10 cellular contexts compared by ENCODE assay signal in genomic region chr9:21213411-21214326, GRCh38. TPM values are rescaled to one million over a fixed set of nuclear protein-coding genes. Genes with fewer than 3 reads are reported as not detected.
A peak's percentile ranks its signal among the peaks of the same experiment; 100 is the strongest.
DNase-seq lines count a peak whose midpoint lies in the region; ATAC-seq, FAIRE-seq and TF ChIP-seq lines count a peak whose summit lies in the region.
"Not testable (repeated sequence)": the region's sequence is repeated elsewhere in the genome, so short reads cannot be mapped to it uniquely, and the experiment has no call there.
"Had no signal": no experiment of that assay in that cellular context is flagged by ENCODE, and none has a peak within 500 bp of the region (broad histone marks: within the 10 kb centered on the region; RNA-seq: fewer than 3 reads in every experiment).

No MANE protein-coding gene starts in this region.

- not testable (repeated sequence) for H3K36me3 ChIP-seq in Panc1 (ENCODE audit: control insufficient read depth, insufficient read depth, low read length); astrocyte (ENCODE audit: insufficient read depth, low read length); spleen

- H3K9ac ChIP-seq in astrocyte (ENCODE audit: low read length) = not testable (repeated sequence)

- peak; percentile 13 for TF ChIP-seq CTCF in HFF-Myc (IDR thresholded peaks at IDR 0.05; ENCODE audit: low read depth, low read length, missing control alignments)
- peak; percentile 12; the same call in 1 of the 2 replicates for TF ChIP-seq CTCF in Panc1 (IDR thresholded peaks at IDR 0.05)
- peak; percentile 38 for TF ChIP-seq CTCF in astrocyte (IDR thresholded peaks at IDR 0.05; ENCODE audit: insufficient read depth, low read depth, low read length)
- TF ChIP-seq CTCF in spleen (IDR thresholded peaks at IDR 0.05 in 8 of 11, conservative IDR thresholded peaks at IDR 0.05 in 3 of 11) = peak in 6 of 11 experiments; percentile 19 to 51 (median 38)

- not testable (repeated sequence) for H3K4me1 ChIP-seq in Panc1 (ENCODE audit: control insufficient read depth, insufficient read depth, low read length); astrocyte (ENCODE audit: insufficient read depth, low read length); spleen

- not testable (repeated sequence) for H3K4me1 Mint-ChIP-seq in astrocyte (ENCODE audit: low read depth, unreplicated experiment)

- BruUV-seq in Panc1 (replicated peaks; lab: Mats Ljungman, UMichigan) = not testable (repeated sequence)

- not testable (repeated sequence) for H3K27ac Mint-ChIP-seq in astrocyte (ENCODE audit: unreplicated experiment)

- H3K36me3 Mint-ChIP-seq in astrocyte (ENCODE audit: low read depth, unreplicated experiment) = not testable (repeated sequence)

- H3K4me2 ChIP-seq in astrocyte (ENCODE audit: low read length) = not testable (repeated sequence)

- not testable (repeated sequence) for H3K27me3 ChIP-seq in Panc1 (ENCODE audit: control insufficient read depth, insufficient read depth, low read length); astrocyte (ENCODE audit: insufficient read depth, low read length); spleen (replicated peaks in 1 of 7)

- not testable (repeated sequence) for H3K79me2 ChIP-seq in astrocyte (ENCODE audit: insufficient read depth, low read length)

- CTCF ChIA-PET in Panc1 (lab: Charles Lee) = not testable (repeated sequence)

- POLR2A ChIA-PET in Panc1 (lab: Charles Lee) = not testable (repeated sequence)

- H3K9me3 ChIP-seq in Panc1 (ENCODE audit: control insufficient read depth, insufficient read depth, low read depth, low read length); astrocyte (ENCODE audit: insufficient read depth, low read depth, low read length); spleen: not testable (repeated sequence)

- in situ Hi-C loops in Panc1 (cut with HindIII; ENCODE audit: low pct_unique_long_range_greater_than_20kb, low sequenced_read_pairs) = not testable (repeated sequence)

- DNase-seq in DMS53 (lab: John Stamatoyannopoulos, UW) = peak; percentile 25
- DNase-seq in HFF-Myc (ENCODE audit: extremely low read depth, low read depth); astrocyte (ENCODE audit: low read depth); spleen: not testable (repeated sequence)
- DNase-seq in Panc1 (ENCODE audit: low read depth, low spot score) = peak; percentile 1
- peak; percentile 13 for DNase-seq in iPS-NIHi11 (ENCODE audit: low spot score)

- not testable (repeated sequence) for H4K20me1 ChIP-seq in astrocyte (ENCODE audit: insufficient read depth, low read length)

- not testable (repeated sequence) for TF ChIP-seq POLR2A in spleen (IDR thresholded peaks at IDR 0.05)

- H2AFZ ChIP-seq in astrocyte (ENCODE audit: low read depth, low read length) = not testable (repeated sequence)

- H3K9me3 Mint-ChIP-seq in astrocyte (ENCODE audit: unreplicated experiment) = not testable (repeated sequence)

- FAIRE-seq in astrocyte (lab: Jason Lieb, UNC) = not testable (repeated sequence)

- not testable (repeated sequence) for H3K27ac ChIP-seq in Panc1 (ENCODE audit: low read length); astrocyte (ENCODE audit: low read depth, low read length); spleen

- H3K4me3 Mint-ChIP-seq in astrocyte (ENCODE audit: unreplicated experiment) = not testable (repeated sequence)

- H3K4me3 ChIP-seq in HFF-Myc (replicated peaks; ENCODE audit: low read depth, low read length); Panc1 (ENCODE audit: low read depth in 2 of 2, low read length in 2 of 2); astrocyte (ENCODE audit: insufficient read depth, low read depth, low read length); spleen: not testable (repeated sequence)

- H3K27me3 Mint-ChIP-seq in astrocyte (ENCODE audit: low read depth, unreplicated experiment) = peaks cover 18% of the 10 kb centered on the region

- intact Hi-C loops in Panc1 (cut with micrococcal nuclease; ENCODE audit: unreplicated experiment); spleen (cut with DNase I; ENCODE audit: low total_unique reads): not testable (repeated sequence)

- 23 to 35% (median 30%) methylated on average over 4 to 5 of the region's 5 CpGs for WGBS in spleen, 5 donors

- ATAC-seq in GM19043 (IDR thresholded peaks at IDR 0.05; ENCODE audit: low read depth, unreplicated experiment) (peak; percentile 70), HG03565 (IDR thresholded peaks at IDR 0.05; ENCODE audit: unreplicated experiment) (peak; percentile 75)
- not testable (repeated sequence) for ATAC-seq in Panc1

RNA-seq across cellular contexts. Expression of gene IFNA16, which starts 3.4 kb away (rescaled TPM):
- total RNA-seq in Panc1 (2021; ENCODE audit: unreplicated experiment) (not detected), astrocyte (not detected in 2 replicates), spleen (not detected)
- not detected for polyA plus RNA-seq in Panc1 (2012; ENCODE audit: insufficient read length)
- polyA plus RNA-seq in spleen = not detected
- total RNA-seq: activated T-helper 2 cell treated with anti-CD3 and anti-CD28 coated beads, Interferon-gamma antibody, Interleukin-2, Interleukin-4, amounts not matched to agents 10 μg/mL and 5 μg/mL and 100 μg/mL, durations not matched to agents 14 hours and 24 hours and 36 hours; upper lobe of left lung had no signal

RNA-seq across cellular contexts. Expression of gene IFNA10, which starts 6.7 kb away (rescaled TPM):
- total RNA-seq in Panc1 (2021; ENCODE audit: unreplicated experiment) (not detected), astrocyte (not detected in 2 replicates), spleen (not detected)
- polyA plus RNA-seq in Panc1 (2012; ENCODE audit: insufficient read length) = not detected
- not detected for polyA plus RNA-seq in spleen
- total RNA-seq: activated T-helper 2 cell treated with anti-CD3 and anti-CD28 coated beads, Interferon-gamma antibody, Interleukin-2, Interleukin-4, amounts not matched to agents 10 μg/mL and 5 μg/mL and 100 μg/mL, durations not matched to agents 14 hours and 24 hours and 36 hours; upper lobe of left lung had no signal

RNA-seq across cellular contexts. Expression of gene IFNA7, which starts 11.7 kb away (rescaled TPM):
- total RNA-seq in Panc1 (2021; ENCODE audit: unreplicated experiment) (not detected), astrocyte (not detected in 2 replicates), spleen (not detected)
- not detected for polyA plus RNA-seq in Panc1 (2012; ENCODE audit: insufficient read length)
- not detected for polyA plus RNA-seq in spleen
- total RNA-seq: activated T-helper 2 cell treated with anti-CD3 and anti-CD28 coated beads, Interferon-gamma antibody, Interleukin-2, Interleukin-4, amounts not matched to agents 10 μg/mL and 5 μg/mL and 100 μg/mL, durations not matched to agents 14 hours and 24 hours and 36 hours; upper lobe of left lung had no signal

RNA-seq across cellular contexts. Expression of gene IFNA17, which starts 14.4 kb away (rescaled TPM):
- total RNA-seq in Panc1 (2021; ENCODE audit: unreplicated experiment) (not detected), astrocyte (not detected in 2 replicates), spleen (not detected)
- not detected for polyA plus RNA-seq in Panc1 (2012; ENCODE audit: insufficient read length)
- polyA plus RNA-seq in spleen = not detected
- total RNA-seq: activated T-helper 2 cell treated with anti-CD3 and anti-CD28 coated beads, Interferon-gamma antibody, Interleukin-2, Interleukin-4, amounts not matched to agents 10 μg/mL and 5 μg/mL and 100 μg/mL, durations not matched to agents 14 hours and 24 hours and 36 hours; upper lobe of left lung had no signal

RNA-seq across cellular contexts. Expression of gene IFNA14, which starts 26.1 kb away (rescaled TPM):
- total RNA-seq in Panc1 (2021; ENCODE audit: unreplicated experiment) = not detected
- not detected for polyA plus RNA-seq in Panc1 (2012; ENCODE audit: insufficient read length)
- total RNA-seq in astrocyte = not detected in 2 replicates
- total RNA-seq in spleen = not detected
- not detected for polyA plus RNA-seq in spleen
- total RNA-seq: activated T-helper 2 cell treated with anti-CD3 and anti-CD28 coated beads, Interferon-gamma antibody, Interleukin-2, Interleukin-4, amounts not matched to agents 10 μg/mL and 5 μg/mL and 100 μg/mL, durations not matched to agents 14 hours and 24 hours and 36 hours; upper lobe of left lung had no signal
